ENCODE assay signal across 7 cellular contexts in the genomic region with DNA sequence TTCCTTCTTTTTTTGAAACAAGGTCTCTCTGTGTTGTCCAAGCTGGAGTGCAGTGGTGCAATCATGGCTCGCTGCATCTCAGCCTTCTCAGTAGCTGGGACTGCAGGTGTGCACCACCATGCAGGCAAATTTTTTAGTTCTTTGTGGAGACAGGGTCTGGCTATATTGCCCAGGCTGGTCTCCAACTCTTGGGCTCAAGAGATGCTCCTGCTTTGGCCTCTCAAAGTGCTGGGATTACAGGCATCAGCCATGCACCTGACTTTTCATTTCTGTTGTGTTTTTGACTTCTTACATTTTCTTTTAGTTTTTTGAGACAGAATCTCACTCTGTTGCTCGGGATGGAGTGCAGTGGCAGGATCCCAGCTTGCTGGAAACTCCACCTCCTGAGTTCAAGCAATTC. TPM values are rescaled to one million over a fixed set of nuclear protein-coding genes. Genes with fewer than 3 reads are reported as not detected.
"Had no signal": no experiment of that assay in that cellular context is flagged by ENCODE, and none has a peak within 500 bp of the region (broad histone marks: within the 10 kb centered on the region; RNA-seq: fewer than 3 reads in every experiment).

No MANE protein-coding gene starts in this region.

RNA-seq across cellular contexts. Expression of a gene that starts 2.4 kb away (rescaled TPM):
- polyA plus RNA-seq: IgD-negative memory B cell had no signal

RNA-seq across cellular contexts. Expression of a gene that starts 49.3 kb away (rescaled TPM):
- total RNA-seq: activated B cell treated with CpG ODN at 0.5 μM for 24 hours; activated CD4-positive, alpha-beta memory T cell treated with anti-CD3 and anti-CD28 coated beads, Interleukin-2, amount 10 ng/mL, durations not matched to agents 7 days and 5 days; activated CD8-positive, alpha-beta memory T cell treated with anti-CD3 and anti-CD28 coated beads for 36 hours; activated T-cell treated with anti-CD3 and anti-CD28 coated beads, Interleukin-2, amount 50 U/mL, for 4 hours; activated T-helper 1 cell treated with anti-CD3 and anti-CD28 coated beads, Interleukin-12 subunit alpha, Interleukin-12 subunit beta, Interleukin-2, Interleukin-4 antibody, amounts not matched to agents 30 ng/mL and 10 ng/mL and 1 ng/mL, durations not matched to agents 14 hours and 24 hours and 36 hours; aorta had no signal
- polyA plus RNA-seq: IgD-negative memory B cell had no signal
